Comparison of ENCODE assay signal across 20 cellular contexts in the genomic region with DNA sequence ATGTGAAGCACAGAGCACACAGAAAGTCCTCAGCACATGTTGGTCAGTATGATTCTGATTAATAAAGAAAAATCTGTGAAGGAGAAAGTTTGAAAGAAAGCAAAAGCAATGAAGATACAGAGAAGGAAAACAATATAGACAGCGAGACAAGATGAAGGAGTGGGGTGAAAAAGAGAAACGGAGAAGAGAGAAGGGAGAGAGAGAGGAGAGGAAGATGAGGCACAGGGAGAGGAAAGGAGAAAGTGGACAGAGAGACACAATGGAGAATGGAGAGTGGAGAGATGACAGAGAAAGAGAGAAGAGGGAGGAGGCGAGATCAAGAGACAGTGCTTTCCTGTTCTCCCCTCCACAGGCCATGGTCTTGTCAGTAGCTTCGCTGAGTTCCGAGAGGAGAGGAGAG.
"Had no signal": no experiment of that assay in that cellular context is flagged by ENCODE, and none has a peak within 500 bp of the region (broad histone marks: within the 10 kb centered on the region; RNA-seq: fewer than 3 reads in every experiment).

No MANE protein-coding gene starts in this region.

- H3K27me3 Mint-ChIP-seq: T-helper 17 cell had no signal

- H3K27ac Mint-ChIP-seq: mesothelial cell of epicardium had no signal

- H3K9me3 Mint-ChIP-seq: naive thymus-derived CD8-positive, alpha-beta T cell had no signal

- ATAC-seq: activated CD4-positive, CD25-positive, alpha-beta regulatory T cell treated with anti-CD3 and anti-CD28 coated beads, Interleukin-2, amount 50 U/mL, for 24 hours; gastroesophageal sphincter; left ventricle myocardium superior; naive thymus-derived CD8-positive, alpha-beta T cell; T-helper 17 cell had no signal

- H3K4me3 Mint-ChIP-seq: mesothelial cell of epicardium; naive thymus-derived CD8-positive, alpha-beta T cell; T-helper 17 cell had no signal

- DNase-seq: activated CD8-positive, alpha-beta memory T cell treated with anti-CD3 and anti-CD28 coated beads, Interleukin-2, amount 50 U/mL, for 48 hours; activated gamma-delta T cell treated with Interleukin-2 at 50 U/mL for 16 hours; activated T-cell treated with anti-CD3 and anti-CD28 coated beads, Interleukin-2, amount 50 U/mL, for 48 hours; adrenal gland; colonic mucosa; esophagus squamous epithelium; heart left ventricle; left ventricle myocardium superior; mammary epithelial cell; naive thymus-derived CD8-positive, alpha-beta T cell; sigmoid colon; stimulated activated CD4-positive, alpha-beta T cell treated with anti-CD3 and anti-CD28 coated beads, Interleukin-15, amount 100 ng/mL, for 24 hours; stimulated activated naive CD4-positive, alpha-beta T cell; T-helper 17 cell; testis; trophoblast cell; uterus had no signal
